8 cellular contexts compared by ENCODE assay signal in the genomic region with DNA sequence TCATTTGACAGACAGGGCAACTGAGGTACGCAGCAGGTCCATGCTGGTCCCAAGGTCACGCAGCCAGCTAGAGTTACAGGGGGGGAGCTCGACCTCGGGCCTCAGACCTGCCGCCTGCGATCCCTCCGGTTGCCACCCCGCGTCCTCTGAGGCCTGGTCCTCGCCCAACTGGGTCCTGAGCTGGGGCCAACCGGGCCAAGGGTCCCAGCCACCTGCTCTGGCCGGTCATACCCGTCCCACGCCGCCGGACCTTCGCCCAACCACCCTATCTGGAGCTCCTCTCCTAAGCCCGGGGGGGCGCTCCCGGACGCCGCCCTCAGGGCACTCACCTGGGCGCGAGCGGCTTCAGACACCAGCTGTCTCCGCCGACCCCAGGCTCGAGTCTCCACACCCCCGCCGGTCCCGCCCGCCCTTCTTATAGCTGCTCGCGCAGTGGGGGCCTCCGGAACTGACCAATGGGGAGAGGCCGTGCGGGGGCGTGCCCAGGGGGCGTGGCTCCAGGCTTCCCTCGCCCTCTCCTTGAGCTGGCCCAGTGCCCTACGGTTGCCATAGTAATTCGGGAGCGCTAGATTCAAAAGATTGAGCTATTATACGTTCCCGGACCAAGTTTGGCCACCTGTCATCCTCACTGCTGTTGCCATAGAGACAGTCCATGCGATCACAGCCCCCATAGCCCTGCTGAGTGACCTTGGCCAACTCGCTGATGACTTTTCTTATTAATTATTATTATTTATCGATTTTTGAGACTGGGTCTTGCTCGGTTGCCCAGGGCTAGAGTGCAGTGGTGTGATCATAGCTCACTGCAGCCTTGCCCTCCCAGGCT. TPM values are rescaled to one million over a fixed set of nuclear protein-coding genes. Genes with fewer than 3 reads are reported as not detected.
A peak's percentile ranks its signal among the peaks of the same experiment; 100 is the strongest.
DNase-seq lines count a peak whose midpoint lies in the region; ATAC-seq and TF ChIP-seq lines count a peak whose summit lies in the region.

A gene with protein sequence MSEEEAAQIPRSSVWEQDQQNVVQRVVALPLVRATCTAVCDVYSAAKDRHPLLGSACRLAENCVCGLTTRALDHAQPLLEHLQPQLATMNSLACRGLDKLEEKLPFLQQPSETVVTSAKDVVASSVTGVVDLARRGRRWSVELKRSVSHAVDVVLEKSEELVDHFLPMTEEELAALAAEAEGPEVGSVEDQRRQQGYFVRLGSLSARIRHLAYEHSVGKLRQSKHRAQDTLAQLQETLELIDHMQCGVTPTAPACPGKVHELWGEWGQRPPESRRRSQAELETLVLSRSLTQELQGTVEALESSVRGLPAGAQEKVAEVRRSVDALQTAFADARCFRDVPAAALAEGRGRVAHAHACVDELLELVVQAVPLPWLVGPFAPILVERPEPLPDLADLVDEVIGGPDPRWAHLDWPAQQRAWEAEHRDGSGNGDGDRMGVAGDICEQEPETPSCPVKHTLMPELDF (minus strand): TSS at position 389 of the 823 bp plus-strand sequence. CDS start 1,150 bp downstream, outside the sequence.

- H3K27ac Mint-ChIP-seq in WTC11, result no peak within 1 kb of the TSS
- H3K27ac Mint-ChIP-seq in dendritic cell treated with granulocyte-macrophage colony-stimulating factor and Interleukin-4, amounts not matched to agents 40 ng/mL and 50 ng/mL, for 4 days, result no peak within 1 kb of the TSS
- no peak within 1 kb of the TSS for H3K27ac Mint-ChIP-seq in activated T-helper 1 cell treated with anti-CD3 and anti-CD28 coated beads, Interleukin-12 subunit alpha, Interleukin-12 subunit beta, Interleukin-2, Interleukin-4 antibody, amounts not matched to agents 30 ng/mL and 10 ng/mL and 1 ng/mL, durations not matched to agents 14 hours and 24 hours and 36 hours

- POLR2A ChIA-PET in WTC11 (lab: Charles Lee), result interaction anchor here (0.5 to 1.8 kb wide), 5 partner anchors 10 to 114 kb away, joined by 3 to 9 read pairs (median 4); partner anchors contain the start of gene HDGFL2

- WGBS in liver, result 4% methylated on average over 49 of the region's 49 CpGs

- peaks cover 60% of the 10 kb centered on the region for H3K27me3 Mint-ChIP-seq in WTC11 (ENCODE audit: low read depth)
- H3K27me3 Mint-ChIP-seq in dendritic cell treated with granulocyte-macrophage colony-stimulating factor and Interleukin-4, amounts not matched to agents 40 ng/mL and 50 ng/mL, for 4 days, result peaks cover 27% of the 10 kb centered on the region
- peaks cover 6% of the 10 kb centered on the region for H3K27me3 Mint-ChIP-seq in activated T-helper 1 cell treated with anti-CD3 and anti-CD28 coated beads, Interleukin-12 subunit alpha, Interleukin-12 subunit beta, Interleukin-2, Interleukin-4 antibody, amounts not matched to agents 30 ng/mL and 10 ng/mL and 1 ng/mL, durations not matched to agents 14 hours and 24 hours and 36 hours (ENCODE audit: insufficient read depth)

- CTCF ChIA-PET in WTC11 (lab: Charles Lee), result interaction anchor here (0.5 to 11.1 kb wide), 30 partner anchors 10 to 359 kb away, joined by 3 to 285 read pairs (median 4); partner anchors contain the start of genes CHAF1A, FEM1A, HDGFL2 and PLIN4

- TF ChIP-seq RAD21 in liver (IDR thresholded peaks at IDR 0.05), result peak in 1 of 2 donors; percentile 4

- in situ Hi-C loops in G401 (cut with HindIII; ENCODE audit: low sequenced_read_pairs), result no loop called here

- peaks cover 0 to 2% (median 0%) of the 10 kb centered on the region in 4 donors for H3K36me3 ChIP-seq in liver (ENCODE audit: control insufficient read depth in 4 of 4, insufficient read depth in 3 of 4, low read depth in 1 of 4, low read length in 3 of 4)

- H3K4me1 ChIP-seq in liver (ENCODE audit: control insufficient read depth in 4 of 4, insufficient read depth in 4 of 4, low read length in 3 of 4), result peaks cover 2 to 25% (median 10%) of the 10 kb centered on the region in 4 donors

- intact Hi-C loops in dendritic cell treated with granulocyte-macrophage colony-stimulating factor and Interleukin-4, amounts not matched to agents 40 ng/mL and 50 ng/mL, for 4 days (cut with micrococcal nuclease), result no loop called here
- intact Hi-C loops in activated T-helper 1 cell treated with anti-CD3 and anti-CD28 coated beads, Interleukin-12 subunit alpha, Interleukin-12 subunit beta, Interleukin-2, Interleukin-4 antibody, amounts not matched to agents 30 ng/mL and 10 ng/mL and 1 ng/mL, durations not matched to agents 14 hours and 24 hours and 36 hours (cut with micrococcal nuclease), result no loop called here

- H3K4me3 Mint-ChIP-seq in WTC11, result peak within 1 kb of the TSS; percentile 53
- H3K4me3 Mint-ChIP-seq in dendritic cell treated with granulocyte-macrophage colony-stimulating factor and Interleukin-4, amounts not matched to agents 40 ng/mL and 50 ng/mL, for 4 days, result peak within 1 kb of the TSS; percentile 6
- no peak within 1 kb of the TSS for H3K4me3 Mint-ChIP-seq in activated T-helper 1 cell treated with anti-CD3 and anti-CD28 coated beads, Interleukin-12 subunit alpha, Interleukin-12 subunit beta, Interleukin-2, Interleukin-4 antibody, amounts not matched to agents 30 ng/mL and 10 ng/mL and 1 ng/mL, durations not matched to agents 14 hours and 24 hours and 36 hours

- DNase-seq in G401 (ENCODE audit: low spot score), result peak; percentile 85
- DNase-seq in NCI-H2081 (lab: John Stamatoyannopoulos, UW), result peak; percentile 75 to 85
- peak; percentile 97 for DNase-seq in WTC11 (ENCODE audit: low spot score)
- DNase-seq in stimulated activated CD4-positive, alpha-beta T cell treated with anti-CD3 and anti-CD28 coated beads, Interleukin-4, amount 100 ng/mL, for 48 hours (ENCODE audit: low read depth in 2 of 2), result peak; percentile 30 to 32
- DNase-seq in GOT3 (lab: John Stamatoyannopoulos, UW), result no peak
- no peak for DNase-seq in activated T-helper 1 cell treated with anti-CD3 and anti-CD28 coated beads, Interleukin-12 subunit alpha, Interleukin-12 subunit beta, Interleukin-2, Interleukin-4 antibody, amounts not matched to agents 30 ng/mL and 10 ng/mL and 1 ng/mL, durations not matched to agents 14 hours and 24 hours and 36 hours (ENCODE audit: low spot score)

- H3K9ac ChIP-seq in liver (ENCODE audit: low read depth in 1 of 2, low read length in 2 of 2), result no peak within 1 kb of the TSS

- no peaks in the 10 kb centered on the region for H3K36me3 Mint-ChIP-seq in WTC11
- H3K36me3 Mint-ChIP-seq in dendritic cell treated with granulocyte-macrophage colony-stimulating factor and Interleukin-4, amounts not matched to agents 40 ng/mL and 50 ng/mL, for 4 days (ENCODE audit: low read depth), result no peaks in the 10 kb centered on the region
- H3K36me3 Mint-ChIP-seq in activated T-helper 1 cell treated with anti-CD3 and anti-CD28 coated beads, Interleukin-12 subunit alpha, Interleukin-12 subunit beta, Interleukin-2, Interleukin-4 antibody, amounts not matched to agents 30 ng/mL and 10 ng/mL and 1 ng/mL, durations not matched to agents 14 hours and 24 hours and 36 hours (ENCODE audit: low read depth), result no peaks in the 10 kb centered on the region

- H3K27me3 ChIP-seq in liver (ENCODE audit: control insufficient read depth in 4 of 4, insufficient read depth in 4 of 4, low read length in 3 of 4), result no peaks in the 10 kb centered on the region

- H3K4me1 Mint-ChIP-seq in WTC11, result peaks cover 3% of the 10 kb centered on the region; the same call in 1 of the 2 replicates
- peaks cover 47% of the 10 kb centered on the region for H3K4me1 Mint-ChIP-seq in dendritic cell treated with granulocyte-macrophage colony-stimulating factor and Interleukin-4, amounts not matched to agents 40 ng/mL and 50 ng/mL, for 4 days (ENCODE audit: low read depth)
- peaks cover 13% of the 10 kb centered on the region for H3K4me1 Mint-ChIP-seq in activated T-helper 1 cell treated with anti-CD3 and anti-CD28 coated beads, Interleukin-12 subunit alpha, Interleukin-12 subunit beta, Interleukin-2, Interleukin-4 antibody, amounts not matched to agents 30 ng/mL and 10 ng/mL and 1 ng/mL, durations not matched to agents 14 hours and 24 hours and 36 hours (ENCODE audit: low read depth)

- H3K27ac ChIP-seq in liver (ENCODE audit: low read depth in 1 of 2, low read length in 2 of 2), result peak within 1 kb of the TSS; percentile 80 to 81

- H3K4me3 ChIP-seq in liver (ENCODE audit: low read depth in 1 of 3, low read length in 3 of 3), result peak within 1 kb of the TSS in 2 of 3 donors; percentile 85 to 94

- ATAC-seq in WTC11, result peak; percentile 93

- no peaks in the 10 kb centered on the region for H3K9me3 Mint-ChIP-seq in WTC11
- H3K9me3 Mint-ChIP-seq in dendritic cell treated with granulocyte-macrophage colony-stimulating factor and Interleukin-4, amounts not matched to agents 40 ng/mL and 50 ng/mL, for 4 days, result no peaks in the 10 kb centered on the region
- no peaks in the 10 kb centered on the region for H3K9me3 Mint-ChIP-seq in activated T-helper 1 cell treated with anti-CD3 and anti-CD28 coated beads, Interleukin-12 subunit alpha, Interleukin-12 subunit beta, Interleukin-2, Interleukin-4 antibody, amounts not matched to agents 30 ng/mL and 10 ng/mL and 1 ng/mL, durations not matched to agents 14 hours and 24 hours and 36 hours

- TF ChIP-seq CTCF in WTC11 (IDR thresholded peaks at IDR 0.05), result no peak
- peak; percentile 24 for TF ChIP-seq CTCF in liver (IDR thresholded peaks at IDR 0.05; ENCODE audit: low read depth, low read length, missing input control)

- H3K9me3 ChIP-seq in liver (ENCODE audit: control insufficient read depth in 4 of 4, low read length in 3 of 4), result no peaks in the 10 kb centered on the region

TF ChIP-seq in WTC11, 78 proteins besides CTCF, POLR2A, EP300 and RAD21 (continues in another document):
- TF ChIP-seq ZNF121 (CRISPR knock-in tag; IDR thresholded peaks at IDR 0.05) (0 out of 2 replicates have a peak, but pooled peaks have one; percentile 33), SP1 (CRISPR knock-in tag; conservative IDR thresholded peaks at IDR 0.05) (peak; percentile 70; the same call in 1 of the 2 replicates), ZNF396 (CRISPR knock-in tag; IDR thresholded peaks at IDR 0.05; ENCODE audit: borderline replicate concordance) (no peak), NFATC4 (CRISPR knock-in tag; IDR thresholded peaks at IDR 0.05) (peak; percentile 3; the same call in 1 of the 2 replicates)

TF ChIP-seq in liver, 16 proteins besides CTCF, POLR2A, EP300 and RAD21 (continues in another document):
- peak; percentile 84 for TF ChIP-seq TAF1 (conservative IDR thresholded peaks at IDR 0.05)

RNA-seq across cellular contexts. Expression of the gene that starts here (rescaled TPM):
- total RNA-seq in G401 (2014; rRNA removed; shearing (Covaris generic)), result 3.5 TPM in 1 of 2 replicates, not detected in the other
- total RNA-seq in WTC11 (2021) (3.3 to 4.2 TPM (median 3.9 TPM) in 3 replicates), liver (10 to 100 TPM; 13.3 to 83.8 TPM)
- polyA plus RNA-seq in liver, result 10 to 100 TPM; 51.8 to 61.5 TPM
- total RNA-seq in activated T-helper 1 cell treated with anti-CD3 and anti-CD28 coated beads, Interleukin-12 subunit alpha, Interleukin-12 subunit beta, Interleukin-2, Interleukin-4 antibody, amounts not matched to agents 30 ng/mL and 10 ng/mL and 1 ng/mL, durations not matched to agents 14 hours and 24 hours and 36 hours, result not detected in 2 replicates

Comparison
In these comparisons a context has a peak if more than half of its experiments do, and no peak if none do; other contexts are left out.
1. DNase-seq: peak in G401 (single experiment), NCI-H2081 (2 of 2), WTC11 (single experiment) and stimulated activated CD4-positive, alpha-beta T cell treated with anti-CD3 and anti-CD28 coated beads, Interleukin-4, amount 100 ng/mL, for 48 hours (2 of 2); none in GOT3 (single experiment) and activated T-helper 1 cell treated with anti-CD3 and anti-CD28 coated beads, Interleukin-12 subunit alpha, Interleukin-12 subunit beta, Interleukin-2, Interleukin-4 antibody, amounts not matched to agents 30 ng/mL and 10 ng/mL and 1 ng/mL, durations not matched to agents 14 hours and 24 hours and 36 hours (single experiment).